In the genomic region with DNA sequence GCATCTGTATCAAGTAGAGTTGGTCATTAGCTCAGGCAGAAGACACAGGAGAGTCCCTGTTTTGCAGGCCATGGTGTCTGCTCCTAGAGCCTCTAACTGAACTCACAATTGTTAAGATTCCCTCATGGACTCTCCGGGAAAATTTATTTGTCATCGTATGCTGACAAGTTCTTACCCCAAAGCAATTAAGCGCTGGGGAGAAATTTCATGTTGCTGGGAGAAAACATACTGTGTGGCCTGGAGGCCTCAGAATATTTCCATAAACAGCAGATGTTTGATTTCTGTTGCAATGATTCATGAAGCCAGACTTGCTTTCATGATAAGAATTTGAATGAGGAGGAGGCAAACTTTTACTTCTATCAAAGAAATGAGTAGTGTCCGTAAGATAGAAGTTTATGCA, we compare ENCODE assay signal across 18 cellular contexts.
"Had no signal": no experiment of that assay in that cellular context is flagged by ENCODE, and none has a peak within 500 bp of the region (broad histone marks: within the 10 kb centered on the region; RNA-seq: fewer than 3 reads in every experiment).

No MANE protein-coding gene starts in this region.

- H3K27ac ChIP-seq: lower lobe of right lung, parathyroid adenoma, prostate gland, right lobe of liver, thoracic aorta, transverse colon had no signal

- H3K79me2 ChIP-seq: parathyroid adenoma had no signal

- H3K36me3 ChIP-seq: heart left ventricle, lower lobe of right lung, prostate gland, right lobe of liver, thoracic aorta, transverse colon had no signal

- H3K27me3 ChIP-seq: heart left ventricle, right lobe of liver, transverse colon had no signal

- H2AFZ ChIP-seq: parathyroid adenoma had no signal

- H3K9me3 ChIP-seq: heart left ventricle, lower lobe of right lung, prostate gland, right lobe of liver, thoracic aorta, transverse colon had no signal

- DNase-seq: erythroblast; heart left ventricle; hippocampal formation; left colon; lower lobe of right lung; naive B cell; nephron progenitor cell; retina; right lobe of liver; stimulated activated CD4-positive, alpha-beta T cell treated with anti-CD3 and anti-CD28 coated beads, Interleukin-2, amount 100 ng/mL, for 24 hours; stimulated activated CD4-positive, alpha-beta T cell treated with anti-CD3 and anti-CD28 coated beads, Interleukin-4, amount 100 ng/mL, for 4 hours; stimulated activated naive B cell treated with anti-CD40 and anti-IgM and Interleukin-4, amounts not matched to agents 10 μg/mL and 1 μg/mL and 100 μg/mL, for 72 hours; stimulated activated naive CD8-positive, alpha-beta T cell treated with anti-CD3 and anti-CD28 coated beads, Interleukin-15, amount 100 ng/mL, for 72 hours; substantia nigra; transverse colon had no signal

- H3K9ac ChIP-seq: parathyroid adenoma had no signal

- H3K4me1 ChIP-seq: heart left ventricle, lower lobe of right lung, parathyroid adenoma, prostate gland, right lobe of liver, transverse colon had no signal

- H3K4me3 ChIP-seq: heart left ventricle, lower lobe of right lung, prostate gland, right lobe of liver, thoracic aorta, transverse colon had no signal
